30 cellular contexts compared by ENCODE assay signal in the genomic region with DNA sequence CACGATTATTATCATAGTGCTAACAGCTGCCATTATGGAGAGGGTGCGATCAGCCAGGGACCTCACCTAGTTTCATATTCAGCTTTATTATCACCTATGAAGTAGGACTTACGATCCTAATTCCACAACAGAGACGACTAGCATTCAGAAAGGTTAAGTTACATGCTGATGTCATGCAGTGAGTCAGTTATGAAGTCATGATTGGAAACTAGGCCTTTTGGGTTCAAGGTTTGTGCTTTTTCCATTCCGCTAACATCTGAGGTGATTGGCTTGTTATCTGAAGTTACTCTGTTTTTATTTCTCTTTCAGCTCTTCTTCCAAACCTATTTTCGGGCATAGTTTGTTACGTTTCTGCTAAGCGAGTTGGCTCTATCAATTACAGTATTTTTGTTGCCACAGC.
"Had no signal": no experiment of that assay in that cellular context is flagged by ENCODE, and none has a peak within 500 bp of the region (broad histone marks: within the 10 kb centered on the region; RNA-seq: fewer than 3 reads in every experiment).

No MANE protein-coding gene starts in this region.

- H3K4me1 ChIP-seq: ascending aorta had no signal

- H3K27me3 ChIP-seq: ascending aorta, cardiac muscle cell had no signal

- H3K4me3 ChIP-seq: ascending aorta, cardiac muscle cell had no signal

- H3K36me3 ChIP-seq: ascending aorta, cardiac muscle cell had no signal

- ATAC-seq: activated CD8-positive, alpha-beta T cell treated with anti-CD3 and anti-CD28 coated beads for 36 hours; activated naive CD8-positive, alpha-beta T cell treated with anti-CD3 and anti-CD28 coated beads, Interleukin-2, amount 50 U/mL, for 24 hours had no signal

- H3K27ac ChIP-seq: ascending aorta, cardiac muscle cell, VCaP had no signal

- DNase-seq: activated B cell treated with CpG ODN at 0.5 μM for 24 hours; activated CD4-positive, alpha-beta memory T cell treated with anti-CD3 and anti-CD28 coated beads for 36 hours; activated CD4-positive, alpha-beta T cell treated with anti-CD3 and anti-CD28 coated beads for 4 hours; activated CD4-positive, alpha-beta T cell treated with anti-CD3 and anti-CD28 coated beads, Interleukin-2, amount 10 ng/mL, durations not matched to agents 24 days and 14 days; activated CD4-positive, alpha-beta T cell treated with anti-CD3 and anti-CD28 coated beads, Interleukin-2, amount 50 U/mL, for 1 hour; activated CD4-positive, alpha-beta T cell treated with anti-CD3 and anti-CD28 coated beads, Interleukin-2, amount 50 U/mL, for 4 hours; activated CD4-positive, CD25-positive, alpha-beta regulatory T cell treated with anti-CD3 and anti-CD28 coated beads, Interleukin-2, amount 50 U/mL, for 72 hours; activated CD8-positive, alpha-beta memory T cell treated with anti-CD3 and anti-CD28 coated beads, Interleukin-2, amount 50 U/mL, for 4 hours; activated CD8-positive, alpha-beta T cell treated with anti-CD3 and anti-CD28 coated beads for 36 hours; activated effector memory CD4-positive, alpha-beta T cell treated with Interleukin-2 at 50 U/mL for 16 hours; activated gamma-delta T cell; activated naive CD4-positive, alpha-beta T cell treated with anti-CD3 and anti-CD28 coated beads, Interleukin-2, amount 10 ng/mL, durations not matched to agents 7 days and 5 days; activated naive CD4-positive, alpha-beta T cell treated with Interleukin-2 at 50 U/mL for 16 hours; activated naive CD8-positive, alpha-beta T cell treated with anti-CD3 and anti-CD28 coated beads, Interleukin-2, amount 10 ng/mL, durations not matched to agents 7 days and 5 days; activated naive CD8-positive, alpha-beta T cell treated with anti-CD3 and anti-CD28 coated beads, Interleukin-2, amount 50 U/mL, for 24 hours; activated T-cell treated with anti-CD3 and anti-CD28 coated beads for 4 hours; activated T-cell treated with anti-CD3 and anti-CD28 coated beads, Interleukin-2, amount 50 U/mL, for 1 hour; activated T-cell treated with anti-CD3 and anti-CD28 coated beads, Interleukin-2, amount 50 U/mL, for 48 hours; amygdala; anterior cingulate cortex; caudate nucleus; cerebellar nuclear complex; T-helper 1 cell; T-helper 2 cell; T-helper 9 cell had no signal

- FAIRE-seq: bronchial epithelial cell, TTC549 had no signal
